ENCODE assay signal across 2 cellular contexts in genomic region chr22:45980776-45981175, GRCh38.
A peak's percentile ranks its signal among the peaks of the same experiment; 100 is the strongest.
TF ChIP-seq lines count a peak whose summit lies in the region.

No MANE protein-coding gene starts in this region.

TF ChIP-seq in HEK293, 187 proteins besides CTCF, POLR2A, EP300 and RAD21 (continues in another document):
- TF ChIP-seq ZNF837 (tag by site-specific recombination; IDR thresholded peaks at IDR 0.05): peak; percentile 22; the same call in 1 of the 2 replicates
- no peak for TF ChIP-seq ZBTB26 (tag by site-specific recombination; optimal IDR thresholded peaks at IDR 0.05)
- no peak for TF ChIP-seq ATF2 (tag by site-specific recombination; IDR thresholded peaks at IDR 0.05; ENCODE audit: low read depth)
- TF ChIP-seq REST (tag by site-specific recombination; IDR thresholded peaks at IDR 0.05): no peak
- TF ChIP-seq ZBTB44 (tag by site-specific recombination; IDR thresholded peaks at IDR 0.05): no peak
- no peak for TF ChIP-seq ZSCAN30 (tag by site-specific recombination; IDR thresholded peaks at IDR 0.05)
- TF ChIP-seq ZNF561 (tag by site-specific recombination; IDR thresholded peaks at IDR 0.05; ENCODE audit: borderline replicate concordance): no peak
- TF ChIP-seq ZNF514 (tag by site-specific recombination; IDR thresholded peaks at IDR 0.05): peak; percentile 64; the same call in 1 of the 2 replicates
- peak; percentile 48 for TF ChIP-seq ZNF157 (tag by site-specific recombination; IDR thresholded peaks at IDR 0.05)
- no peak for TF ChIP-seq ZNF132 (tag by site-specific recombination; IDR thresholded peaks at IDR 0.05; ENCODE audit: borderline replicate concordance)
- TF ChIP-seq ZNF16 (tag by site-specific recombination; IDR thresholded peaks at IDR 0.05; ENCODE audit: low read depth): no peak; the same call in 1 of the 2 replicates
- no peak for TF ChIP-seq ZNF169 (tag by site-specific recombination; IDR thresholded peaks at IDR 0.05)
- TF ChIP-seq PRDM1 (tag by site-specific recombination; IDR thresholded peaks at IDR 0.05): no peak
- no peak for TF ChIP-seq ZSCAN16 (tag by site-specific recombination; IDR thresholded peaks at IDR 0.05)
- TF ChIP-seq ZNF223 (tag by site-specific recombination; IDR thresholded peaks at IDR 0.05): no peak
- no peak for TF ChIP-seq ZNF843 (tag by site-specific recombination; IDR thresholded peaks at IDR 0.05)
- TF ChIP-seq ZNF677 (tag by site-specific recombination; IDR thresholded peaks at IDR 0.05): no peak
- no peak for TF ChIP-seq GFI1B (tag by site-specific recombination; IDR thresholded peaks at IDR 0.05)
- TF ChIP-seq ZNF362 (tag by site-specific recombination; IDR thresholded peaks at IDR 0.05): no peak
- TF ChIP-seq SETDB1 (IDR thresholded peaks at IDR 0.05; ENCODE audit: insufficient read length, low read length): no peak
- no peak for TF ChIP-seq ZNF274 (IDR thresholded peaks at IDR 0.05; ENCODE audit: low read length)
- no peak for TF ChIP-seq ZNF274 (tag by site-specific recombination; IDR thresholded peaks at IDR 0.05; ENCODE audit: borderline replicate concordance)
- TF ChIP-seq ZFP41 (tag by site-specific recombination; IDR thresholded peaks at IDR 0.05; ENCODE audit: borderline replicate concordance): no peak
- TF ChIP-seq ZNF221 (tag by site-specific recombination; IDR thresholded peaks at IDR 0.05; ENCODE audit: borderline replicate concordance): no peak
- no peak for TF ChIP-seq SCRT1 (tag by site-specific recombination; IDR thresholded peaks at IDR 0.05; ENCODE audit: borderline replicate concordance)

TF ChIP-seq in endothelial cell of umbilical vein, 7 proteins besides CTCF, POLR2A, EP300 and RAD21:
- TF ChIP-seq GATA2 (IDR thresholded peaks at IDR 0.05; ENCODE audit: insufficient read depth, insufficient read length, low read depth, low read length) (no peak), MYC (IDR thresholded peaks at IDR 0.05; ENCODE audit: low read depth, low read length) (no peak), EZH2 (IDR thresholded peaks at IDR 0.05; ENCODE audit: borderline replicate concordance, low read depth, low read length, severe bottlenecking) (no peak), MAX (IDR thresholded peaks at IDR 0.05; ENCODE audit: insufficient read depth, insufficient read length) (no peak), POLR2AphosphoS5 (IDR thresholded peaks at IDR 0.05; ENCODE audit: insufficient read depth, low read depth, low read length) (no peak), FOS (IDR thresholded peaks at IDR 0.05; ENCODE audit: borderline replicate concordance, insufficient read depth, low read length) (no peak), JUN (IDR thresholded peaks at IDR 0.05; ENCODE audit: borderline replicate concordance, insufficient read depth, insufficient read length, low read depth) (no peak)
